8 cellular contexts compared by ENCODE assay signal in the genomic region with DNA sequence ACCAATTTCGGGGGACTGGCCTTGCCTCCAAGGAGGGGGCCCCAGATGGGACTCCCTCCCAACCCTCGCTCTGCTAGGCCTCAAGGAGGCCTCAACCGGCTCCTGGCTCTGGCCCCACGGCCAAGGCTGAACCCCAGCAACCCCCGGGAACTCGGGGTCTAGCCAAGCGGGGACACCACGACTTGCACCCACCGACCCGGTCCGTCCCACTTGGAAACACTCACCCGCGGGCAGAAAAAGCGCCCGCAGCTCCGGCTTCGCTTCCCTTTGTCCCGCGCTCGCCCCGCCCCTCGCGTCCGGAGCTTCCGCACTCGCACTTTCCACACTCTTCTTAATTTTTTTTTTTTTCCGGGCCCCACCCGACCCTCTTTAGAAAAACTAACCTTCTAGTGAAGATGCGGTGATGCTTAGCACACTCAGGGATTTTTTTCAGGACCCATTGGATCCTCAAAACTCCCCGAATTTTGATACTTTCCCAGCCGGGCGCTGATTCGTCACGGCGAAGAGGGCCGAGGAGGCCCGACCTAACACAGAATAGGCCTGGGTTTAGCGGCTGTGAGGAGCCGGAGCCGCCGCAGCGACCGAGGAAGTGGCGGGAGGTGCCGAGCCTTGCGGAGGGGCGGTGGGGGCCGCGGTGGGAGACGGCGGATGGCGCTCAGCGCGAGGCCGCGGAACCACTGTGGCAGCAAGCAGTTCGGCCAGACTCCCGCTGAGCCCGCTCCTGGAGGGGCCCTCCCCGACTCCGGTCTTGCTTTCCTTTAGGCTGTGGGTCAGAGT. TPM values are rescaled to one million over a fixed set of nuclear protein-coding genes. Genes with fewer than 3 reads are reported as not detected.
DNase-seq lines count a peak whose midpoint lies in the region; ATAC-seq and TF ChIP-seq lines count a peak whose summit lies in the region.

A gene (minus strand): TSS at position 270 of the 777 bp plus-strand sequence. CDS start 2,016 bp downstream, outside the sequence.

- H3K27me3 Mint-ChIP-seq in H9 (ENCODE audit: low read depth): peaks cover 5% of the 10 kb centered on the region; the same call in 1 of the 2 replicates
- no peaks in the 10 kb centered on the region for H3K27me3 Mint-ChIP-seq in activated naive CD8-positive, alpha-beta T cell treated with anti-CD3 and anti-CD28 coated beads, Interleukin-2, amount 50 U/mL, for 24 hours

- no peaks in the 10 kb centered on the region for H3K9me3 Mint-ChIP-seq in H9
- H3K9me3 Mint-ChIP-seq in activated naive CD8-positive, alpha-beta T cell treated with anti-CD3 and anti-CD28 coated beads, Interleukin-2, amount 50 U/mL, for 24 hours: no peaks in the 10 kb centered on the region

- peaks cover 17% of the 10 kb centered on the region for H3K23me2 ChIP-seq in H9 (ENCODE audit: insufficient read length, low read depth, low read length, poor library complexity, severe bottlenecking)

- H2AK5ac ChIP-seq in H9 (ENCODE audit: insufficient read length, low read length): no peak within 1 kb of the TSS

- H3K9me3 ChIP-seq in DOHH2 (ENCODE audit: control insufficient read depth, insufficient read depth, low read length) (no peaks in the 10 kb centered on the region), H9 (ENCODE audit: control insufficient read depth, low read depth, low read length) (no peaks in the 10 kb centered on the region), cardiac muscle cell (ENCODE audit: low read depth) (no peaks in the 10 kb centered on the region), parathyroid adenoma (ENCODE audit: control insufficient read depth, low read length) (no peaks in the 10 kb centered on the region), thyroid gland (no peaks in the 10 kb centered on the region)

- no peak within 1 kb of the TSS for H2BK12ac ChIP-seq in H9 (ENCODE audit: insufficient read length, low read depth, low read length)

- H3T11ph ChIP-seq in H9 (ENCODE audit: low read length): peak within 1 kb of the TSS; percentile 73

- peaks cover 2% of the 10 kb centered on the region for H3K79me1 ChIP-seq in H9 (ENCODE audit: insufficient read depth, low read depth, low read length, poor library complexity, severe bottlenecking)

- intact Hi-C loops in thyroid gland (cut with DNase I): loop anchor here (10.0 kb wide), 1 partner anchor 77 kb away; no protein-coding TSS in a partner anchor

- no peak within 1 kb of the TSS for H3K23ac ChIP-seq in H9 (ENCODE audit: insufficient read length, low read depth, low read length)

- DNase-seq in H9: peak; percentile 81
- DNase-seq in MV-4-11 (lab: John Stamatoyannopoulos, UW): peak; percentile 60
- peak; percentile 51 for DNase-seq in T follicular helper cell (ENCODE audit: low read depth)
- DNase-seq in activated naive CD8-positive, alpha-beta T cell treated with anti-CD3 and anti-CD28 coated beads, Interleukin-2, amount 50 U/mL, for 24 hours: peak; percentile 72
- DNase-seq in cardiac muscle cell (ENCODE audit: low read depth in 1 of 2, low spot score in 1 of 2): peak; percentile 74 to 86
- peak; percentile 80 for DNase-seq in thyroid gland

- H3K4ac ChIP-seq in H9 (ENCODE audit: low read depth, low read length): no peak within 1 kb of the TSS; the same call in 1 of the 2 replicates

- peak within 1 kb of the TSS; percentile 76 for H4K5ac ChIP-seq in H9 (ENCODE audit: insufficient read length, low read depth, low read length)

- no peak within 1 kb of the TSS for H3K56ac ChIP-seq in H9 (ENCODE audit: insufficient read length, low read depth, low read length)

- H4K20me1 ChIP-seq in DOHH2 (ENCODE audit: control insufficient read depth, insufficient read depth, low read depth, low read length): peaks cover 22% of the 10 kb centered on the region
- H4K20me1 ChIP-seq in H9 (ENCODE audit: control insufficient read depth, insufficient read depth, insufficient read length): no peaks in the 10 kb centered on the region

- H2BK15ac ChIP-seq in H9 (ENCODE audit: low read depth, low read length): no peak within 1 kb of the TSS

- ATAC-seq in activated naive CD8-positive, alpha-beta T cell treated with anti-CD3 and anti-CD28 coated beads, Interleukin-2, amount 50 U/mL, for 24 hours: peak; percentile 86

- no peaks in the 10 kb centered on the region for H3K9me2 ChIP-seq in DOHH2 (replicated peaks; ENCODE audit: control insufficient read depth, low read length)

- H3K27me3 ChIP-seq in DOHH2 (ENCODE audit: control insufficient read depth, low read length) (no peaks in the 10 kb centered on the region), H9 (ENCODE audit: insufficient read depth, low read length) (no peaks in the 10 kb centered on the region), cardiac muscle cell (no peaks in the 10 kb centered on the region), parathyroid adenoma (ENCODE audit: control insufficient read depth, insufficient read depth, low read length) (no peaks in the 10 kb centered on the region), thyroid gland (no peaks in the 10 kb centered on the region)

- no peak within 1 kb of the TSS for H2BK20ac ChIP-seq in H9 (ENCODE audit: low read depth, low read length, poor library complexity, severe bottlenecking)

- H3K4me3 ChIP-seq in DOHH2 (ENCODE audit: low read length) (peak within 1 kb of the TSS; percentile 93), cardiac muscle cell (peak within 1 kb of the TSS; percentile 95), parathyroid adenoma (ENCODE audit: low read depth, low read length) (peak within 1 kb of the TSS; percentile 93), thyroid gland (replicated peaks in 1 of 3) (peak within 1 kb of the TSS; percentile 37 to 98 (median 81))

- H3K36me3 ChIP-seq in DOHH2 (ENCODE audit: control insufficient read depth, low read length) (peaks cover 44% of the 10 kb centered on the region), cardiac muscle cell (peaks cover 10% of the 10 kb centered on the region), parathyroid adenoma (ENCODE audit: control insufficient read depth, insufficient read depth, low read length) (no peaks in the 10 kb centered on the region), thyroid gland (no peaks in the 10 kb centered on the region)

- H3K79me2 ChIP-seq in DOHH2 (ENCODE audit: control insufficient read depth, low read length) (peaks cover 59% of the 10 kb centered on the region), H9 (ENCODE audit: insufficient read depth, low read length) (peaks cover 7% of the 10 kb centered on the region; the same call in 1 of the 2 replicates), parathyroid adenoma (peaks cover 33% of the 10 kb centered on the region)

- H4K8ac ChIP-seq in H9 (replicated peaks; ENCODE audit: insufficient read length, low read depth, low read length): no peak within 1 kb of the TSS

- peaks cover 9 to 28% (median 23%) of the 10 kb centered on the region in 3 experiments; a peak in 5 of 7 replicates for H3K36me3 Mint-ChIP-seq in H9 (ENCODE audit: insufficient read depth in 1 of 3, low read depth in 3 of 3)
- H3K36me3 Mint-ChIP-seq in activated naive CD8-positive, alpha-beta T cell treated with anti-CD3 and anti-CD28 coated beads, Interleukin-2, amount 50 U/mL, for 24 hours (ENCODE audit: low read depth): peaks cover 27% of the 10 kb centered on the region

- WGBS in H9 (ENCODE audit: extremely low coverage, insufficient read length, low lambda C conversion rate): no CpG with 5 or more reads among the region's 61 CpGs
- WGBS in thyroid gland, 2 donors: 1% methylated on average over 56 to 60 of the region's 61 CpGs

- H3K18ac ChIP-seq in H9 (ENCODE audit: insufficient read length, low read depth, low read length): peak within 1 kb of the TSS; percentile 99

- TF ChIP-seq CTCF in DOHH2 (IDR thresholded peaks at IDR 0.05; ENCODE audit: low read depth, low read length, poor library complexity, severe bottlenecking) (no peak), H9 (conservative IDR thresholded peaks at IDR 0.05) (no peak), cardiac muscle cell (IDR thresholded peaks at IDR 0.05; ENCODE audit: low read depth, low read length) (no peak), parathyroid adenoma (IDR thresholded peaks at IDR 0.05) (no peak), thyroid gland (IDR thresholded peaks at IDR 0.05) (peak in 1 of 6 experiments; percentile 3)

- H2BK5ac ChIP-seq in H9 (ENCODE audit: insufficient read length, low read length): peak within 1 kb of the TSS; percentile 22

- TF ChIP-seq POLR2A in thyroid gland (IDR thresholded peaks at IDR 0.05): peak in 1 of 2 donors; percentile 47

- H3K14ac ChIP-seq in H9 (ENCODE audit: insufficient read depth, low read length): peak within 1 kb of the TSS; percentile 99

- H3K4me1 ChIP-seq in DOHH2 (ENCODE audit: control insufficient read depth, low read length) (peaks cover 30% of the 10 kb centered on the region), H9 (ENCODE audit: insufficient read depth, low read length) (no peaks in the 10 kb centered on the region), cardiac muscle cell (ENCODE audit: low read depth) (peaks cover 16% of the 10 kb centered on the region), parathyroid adenoma (peaks cover 12% of the 10 kb centered on the region), thyroid gland (peaks cover 19 to 20% of the 10 kb centered on the region in 2 donors)

- peaks cover 10 to 13% of the 10 kb centered on the region in 2 experiments for H3K4me1 Mint-ChIP-seq in H9
- peaks cover 48% of the 10 kb centered on the region for H3K4me1 Mint-ChIP-seq in activated naive CD8-positive, alpha-beta T cell treated with anti-CD3 and anti-CD28 coated beads, Interleukin-2, amount 50 U/mL, for 24 hours

- no peaks in the 10 kb centered on the region; the same call in 1 of the 2 replicates for H3F3A ChIP-seq in DOHH2 (ENCODE audit: control insufficient read depth, insufficient read depth)

- H3K27ac ChIP-seq in DOHH2 (ENCODE audit: low read depth, low read length) (peak within 1 kb of the TSS; percentile 67), H9 (ENCODE audit: insufficient read length, low read depth, low read length) (no peak within 1 kb of the TSS), cardiac muscle cell (peak within 1 kb of the TSS; percentile 99), parathyroid adenoma (peak within 1 kb of the TSS; percentile 96), thyroid gland (peak within 1 kb of the TSS; percentile 97 to 100 (median 99))

- no peak within 1 kb of the TSS for H4K91ac ChIP-seq in H9 (ENCODE audit: insufficient read length, low read depth, low read length)

- peak within 1 kb of the TSS; percentile 86 for H3K4me2 ChIP-seq in DOHH2 (ENCODE audit: low read length)
- peak within 1 kb of the TSS; percentile 95 for H3K4me2 ChIP-seq in H9 (ENCODE audit: insufficient read depth, insufficient read length, low read length)
- peak within 1 kb of the TSS; percentile 97 for H3K4me2 ChIP-seq in parathyroid adenoma (ENCODE audit: low read length)

- peak within 1 kb of the TSS; percentile 85 to 95 for H3K4me3 Mint-ChIP-seq in H9
- peak within 1 kb of the TSS; percentile 85 for H3K4me3 Mint-ChIP-seq in activated naive CD8-positive, alpha-beta T cell treated with anti-CD3 and anti-CD28 coated beads, Interleukin-2, amount 50 U/mL, for 24 hours

- H2BK120ac ChIP-seq in H9 (ENCODE audit: low read depth, low read length, poor library complexity, severe bottlenecking): peak within 1 kb of the TSS; percentile 92

- no peak within 1 kb of the TSS for H2AFZ ChIP-seq in H9 (ENCODE audit: low read length)
- H2AFZ ChIP-seq in parathyroid adenoma: peak within 1 kb of the TSS; percentile 100

- H3K9ac ChIP-seq in H9 (ENCODE audit: extremely low read depth, insufficient read length, low read length) (peak within 1 kb of the TSS; percentile 90), parathyroid adenoma (peak within 1 kb of the TSS; percentile 84)

- H3K27ac Mint-ChIP-seq in H9: peak within 1 kb of the TSS; percentile 96 to 100 (median 99)
- peak within 1 kb of the TSS; percentile 99 for H3K27ac Mint-ChIP-seq in activated naive CD8-positive, alpha-beta T cell treated with anti-CD3 and anti-CD28 coated beads, Interleukin-2, amount 50 U/mL, for 24 hours

RNA-seq across cellular contexts. Expression of the gene that starts here (rescaled TPM):
- 122 and 126 TPM in 2 replicates for total RNA-seq in H9 (2021)
- total RNA-seq in cardiac muscle cell: 159 and 195 TPM in 2 replicates
- 192 and 244 TPM in 2 replicates for polyA plus RNA-seq in cardiac muscle cell
- total RNA-seq in thyroid gland: 100 to 1,000 TPM in 3 of 4 donors, 10 to 100 TPM in 1; 82.1 to 125 (median 108) TPM
